ENCODE assay signal across 1 cellular context in the genomic region with DNA sequence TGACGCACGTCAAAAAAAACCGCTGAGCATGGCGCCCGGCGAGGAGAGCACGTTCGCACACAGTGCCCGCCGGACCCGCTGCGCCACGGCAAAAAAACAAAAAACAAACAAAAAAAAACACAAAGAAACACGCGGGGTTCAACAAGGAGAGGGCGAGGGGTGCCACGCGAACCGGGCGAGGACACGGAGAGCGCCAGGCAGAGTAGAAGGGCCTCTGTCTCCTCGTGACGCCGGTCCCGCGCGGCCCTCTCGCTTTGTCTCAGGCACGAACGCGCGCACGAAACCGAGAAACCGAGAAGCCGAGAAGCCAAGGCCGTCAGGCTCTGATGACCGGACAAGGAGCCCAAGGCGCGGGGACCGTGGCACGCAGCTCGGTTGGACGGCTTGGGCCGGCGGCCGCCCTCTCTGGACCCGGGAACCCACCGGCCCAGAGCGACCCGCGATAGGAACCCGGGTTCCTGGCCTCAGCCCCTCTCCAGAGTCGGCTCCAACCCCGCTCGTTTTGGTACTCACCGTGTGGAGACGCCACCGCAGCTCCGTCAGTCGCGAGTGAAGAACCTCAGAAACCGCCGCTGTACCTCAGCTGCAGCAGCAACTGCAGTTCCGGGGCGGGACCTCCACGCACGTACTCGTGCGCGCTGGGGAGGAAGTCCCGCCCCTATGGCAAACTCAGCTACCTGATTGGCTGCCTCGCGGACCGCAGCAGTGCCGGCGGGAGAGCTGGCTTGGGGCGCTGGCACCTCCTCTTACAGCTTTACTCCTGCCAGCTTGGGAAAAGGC.
TF ChIP-seq lines count a peak whose summit lies in the region.

A gene with protein sequence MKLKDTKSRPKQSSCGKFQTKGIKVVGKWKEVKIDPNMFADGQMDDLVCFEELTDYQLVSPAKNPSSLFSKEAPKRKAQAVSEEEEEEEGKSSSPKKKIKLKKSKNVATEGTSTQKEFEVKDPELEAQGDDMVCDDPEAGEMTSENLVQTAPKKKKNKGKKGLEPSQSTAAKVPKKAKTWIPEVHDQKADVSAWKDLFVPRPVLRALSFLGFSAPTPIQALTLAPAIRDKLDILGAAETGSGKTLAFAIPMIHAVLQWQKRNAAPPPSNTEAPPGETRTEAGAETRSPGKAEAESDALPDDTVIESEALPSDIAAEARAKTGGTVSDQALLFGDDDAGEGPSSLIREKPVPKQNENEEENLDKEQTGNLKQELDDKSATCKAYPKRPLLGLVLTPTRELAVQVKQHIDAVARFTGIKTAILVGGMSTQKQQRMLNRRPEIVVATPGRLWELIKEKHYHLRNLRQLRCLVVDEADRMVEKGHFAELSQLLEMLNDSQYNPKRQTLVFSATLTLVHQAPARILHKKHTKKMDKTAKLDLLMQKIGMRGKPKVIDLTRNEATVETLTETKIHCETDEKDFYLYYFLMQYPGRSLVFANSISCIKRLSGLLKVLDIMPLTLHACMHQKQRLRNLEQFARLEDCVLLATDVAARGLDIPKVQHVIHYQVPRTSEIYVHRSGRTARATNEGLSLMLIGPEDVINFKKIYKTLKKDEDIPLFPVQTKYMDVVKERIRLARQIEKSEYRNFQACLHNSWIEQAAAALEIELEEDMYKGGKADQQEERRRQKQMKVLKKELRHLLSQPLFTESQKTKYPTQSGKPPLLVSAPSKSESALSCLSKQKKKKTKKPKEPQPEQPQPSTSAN (minus strand): TSS at position 597 of the 780 bp plus-strand sequence. CDS start 1,460 bp downstream, outside the sequence.
A gene with protein sequence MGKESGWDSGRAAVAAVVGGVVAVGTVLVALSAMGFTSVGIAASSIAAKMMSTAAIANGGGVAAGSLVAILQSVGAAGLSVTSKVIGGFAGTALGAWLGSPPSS (plus strand): TSS at position 705 of the 780 bp plus-strand sequence. CDS start 15,628 bp downstream, outside the sequence.

TF ChIP-seq in HepG2, 621 proteins besides CTCF, POLR2A, EP300 and RAD21 (continued from another document and continues in another):
- TF ChIP-seq ZNF547 (CRISPR knock-in tag; IDR thresholded peaks at IDR 0.05) (peak; percentile 43; the same call in 1 of the 2 replicates), SMAD9 (CRISPR knock-in tag; IDR thresholded peaks at IDR 0.05) (no peak), IKZF1 (IDR thresholded peaks at IDR 0.05) (no peak), NFE2L2 (IDR thresholded peaks at IDR 0.05; ENCODE audit: low read length) (no peak), DNMT1 (CRISPR knock-in tag; IDR thresholded peaks at IDR 0.05) (0 out of 2 replicates have a peak, but pooled peaks have one; percentile 56), SIN3B (IDR thresholded peaks at IDR 0.05; ENCODE audit: low read length) (no peak), MXD4 (CRISPR knock-in tag; IDR thresholded peaks at IDR 0.05) (0 out of 2 replicates have a peak, but pooled peaks have one; percentile 15), PPARG (CRISPR knock-in tag; conservative IDR thresholded peaks at IDR 0.05) (no peak), HOXA9 (CRISPR knock-in tag; IDR thresholded peaks at IDR 0.05; ENCODE audit: borderline replicate concordance) (no peak), JUNB (CRISPR knock-in tag; IDR thresholded peaks at IDR 0.05; ENCODE audit: borderline replicate concordance) (no peak), GTF2F1 (IDR thresholded peaks at IDR 0.05; ENCODE audit: low read length) (no peak), KDM5B (CRISPR knock-in tag; IDR thresholded peaks at IDR 0.05; ENCODE audit: borderline replicate concordance) (no peak), FOXK1 (CRISPR knock-in tag; IDR thresholded peaks at IDR 0.05; ENCODE audit: borderline replicate concordance, low read depth) (no peak; the same call in 1 of the 2 replicates), SSRP1 (CRISPR knock-in tag; IDR thresholded peaks at IDR 0.05) (no peak), HNRNPUL1 (IDR thresholded peaks at IDR 0.05; ENCODE audit: low read depth, low read length) (no peak), ATF7 (IDR thresholded peaks at IDR 0.05) (no peak), ATF7 (CRISPR knock-in tag; IDR thresholded peaks at IDR 0.05) (no peak), ZKSCAN8 (CRISPR knock-in tag; IDR thresholded peaks at IDR 0.05; ENCODE audit: borderline replicate concordance) (no peak), HMG20B (CRISPR knock-in tag; conservative IDR thresholded peaks at IDR 0.05) (no peak), DMAP1 (CRISPR knock-in tag; IDR thresholded peaks at IDR 0.05) (peak; percentile 68), POGZ (CRISPR knock-in tag; IDR thresholded peaks at IDR 0.05) (no peak), CHD2 (IDR thresholded peaks at IDR 0.05; ENCODE audit: low read depth, low read length) (no peak), HOXA7 (CRISPR knock-in tag; IDR thresholded peaks at IDR 0.05) (no peak), KLF9 (CRISPR knock-in tag; IDR thresholded peaks at IDR 0.05; ENCODE audit: low read depth) (no peak), ZNF530 (CRISPR knock-in tag; IDR thresholded peaks at IDR 0.05; ENCODE audit: low read depth) (no peak), PHF5A (CRISPR knock-in tag; IDR thresholded peaks at IDR 0.05; ENCODE audit: low read depth, unreplicated experiment) (no peak), MAFK (conservative IDR thresholded peaks at IDR 0.05 in 1 of 2, IDR thresholded peaks at IDR 0.05 in 1 of 2; ENCODE audit: low read length in 2 of 2) (no peak), ZNF24 (IDR thresholded peaks at IDR 0.05) (no peak), SNAPC2 (CRISPR knock-in tag; IDR thresholded peaks at IDR 0.05) (no peak), PCBP1 (IDR thresholded peaks at IDR 0.05; ENCODE audit: borderline replicate concordance, low read depth, low read length) (no peak), NCOA5 (CRISPR knock-in tag; IDR thresholded peaks at IDR 0.05) (no peak), RBAK (CRISPR knock-in tag; IDR thresholded peaks at IDR 0.05) (no peak), DNMT3B (CRISPR knock-in tag; conservative IDR thresholded peaks at IDR 0.05) (no peak), ZC3H4 (CRISPR knock-in tag; IDR thresholded peaks at IDR 0.05; ENCODE audit: borderline replicate concordance) (no peak), SOX5 (CRISPR knock-in tag; IDR thresholded peaks at IDR 0.05; ENCODE audit: borderline replicate concordance) (no peak), GABPB1 (CRISPR knock-in tag; IDR thresholded peaks at IDR 0.05) (peak; percentile 97)
- TF ChIP-seq, protein P1, sequence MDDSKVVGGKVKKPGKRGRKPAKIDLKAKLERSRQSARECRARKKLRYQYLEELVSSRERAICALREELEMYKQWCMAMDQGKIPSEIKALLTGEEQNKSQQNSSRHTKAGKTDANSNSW (CRISPR knock-in tag; IDR thresholded peaks at IDR 0.05; ENCODE audit: borderline replicate concordance) = peak; percentile 64; the same call in 1 of the 2 replicates
- TF ChIP-seq, protein P2, sequence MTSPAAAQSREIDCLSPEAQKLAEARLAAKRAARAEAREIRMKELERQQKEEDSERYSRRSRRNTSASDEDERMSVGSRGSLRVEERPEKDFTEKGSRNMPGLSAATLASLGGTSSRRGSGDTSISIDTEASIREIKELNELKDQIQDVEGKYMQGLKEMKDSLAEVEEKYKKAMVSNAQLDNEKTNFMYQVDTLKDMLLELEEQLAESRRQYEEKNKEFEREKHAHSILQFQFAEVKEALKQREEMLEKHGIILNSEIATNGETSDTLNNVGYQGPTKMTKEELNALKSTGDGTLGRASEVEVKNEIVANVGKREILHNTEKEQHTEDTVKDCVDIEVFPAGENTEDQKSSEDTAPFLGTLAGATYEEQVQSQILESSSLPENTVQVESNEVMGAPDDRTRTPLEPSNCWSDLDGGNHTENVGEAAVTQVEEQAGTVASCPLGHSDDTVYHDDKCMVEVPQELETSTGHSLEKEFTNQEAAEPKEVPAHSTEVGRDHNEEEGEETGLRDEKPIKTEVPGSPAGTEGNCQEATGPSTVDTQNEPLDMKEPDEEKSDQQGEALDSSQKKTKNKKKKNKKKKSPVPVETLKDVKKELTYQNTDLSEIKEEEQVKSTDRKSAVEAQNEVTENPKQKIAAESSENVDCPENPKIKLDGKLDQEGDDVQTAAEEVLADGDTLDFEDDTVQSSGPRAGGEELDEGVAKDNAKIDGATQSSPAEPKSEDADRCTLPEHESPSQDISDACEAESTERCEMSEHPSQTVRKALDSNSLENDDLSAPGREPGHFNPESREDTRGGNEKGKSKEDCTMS (CRISPR knock-in tag; conservative IDR thresholded peaks at IDR 0.05) = no peak
- TF ChIP-seq, protein P3, sequence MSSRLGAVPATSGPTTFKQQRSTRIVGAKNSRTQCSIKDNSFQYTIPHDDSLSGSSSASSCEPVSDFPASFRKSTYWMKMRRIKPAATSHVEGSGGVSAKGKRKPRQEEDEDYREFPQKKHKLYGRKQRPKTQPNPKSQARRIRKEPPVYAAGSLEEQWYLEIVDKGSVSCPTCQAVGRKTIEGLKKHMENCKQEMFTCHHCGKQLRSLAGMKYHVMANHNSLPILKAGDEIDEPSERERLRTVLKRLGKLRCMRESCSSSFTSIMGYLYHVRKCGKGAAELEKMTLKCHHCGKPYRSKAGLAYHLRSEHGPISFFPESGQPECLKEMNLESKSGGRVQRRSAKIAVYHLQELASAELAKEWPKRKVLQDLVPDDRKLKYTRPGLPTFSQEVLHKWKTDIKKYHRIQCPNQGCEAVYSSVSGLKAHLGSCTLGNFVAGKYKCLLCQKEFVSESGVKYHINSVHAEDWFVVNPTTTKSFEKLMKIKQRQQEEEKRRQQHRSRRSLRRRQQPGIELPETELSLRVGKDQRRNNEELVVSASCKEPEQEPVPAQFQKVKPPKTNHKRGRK (CRISPR knock-in tag; IDR thresholded peaks at IDR 0.05) = no peak
- TF ChIP-seq, protein P4, sequence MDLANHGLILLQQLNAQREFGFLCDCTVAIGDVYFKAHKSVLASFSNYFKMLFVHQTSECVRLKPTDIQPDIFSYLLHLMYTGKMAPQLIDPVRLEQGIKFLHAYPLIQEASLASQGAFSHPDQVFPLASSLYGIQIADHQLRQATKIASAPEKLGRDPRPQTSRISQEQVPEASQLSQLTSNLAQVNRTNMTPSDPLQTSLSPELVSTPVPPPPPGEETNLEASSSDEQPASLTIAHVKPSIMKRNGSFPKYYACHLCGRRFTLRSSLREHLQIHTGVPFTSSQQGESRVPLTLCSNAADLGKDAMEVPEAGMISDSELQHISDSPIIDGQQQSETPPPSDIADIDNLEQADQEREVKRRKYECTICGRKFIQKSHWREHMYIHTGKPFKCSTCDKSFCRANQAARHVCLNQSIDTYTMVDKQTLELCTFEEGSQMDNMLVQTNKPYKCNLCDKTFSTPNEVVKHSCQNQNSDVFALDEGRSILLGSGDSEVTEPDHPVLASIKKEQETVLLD (CRISPR knock-in tag; IDR thresholded peaks at IDR 0.05; ENCODE audit: low read depth) = no peak
- TF ChIP-seq, protein P5, sequence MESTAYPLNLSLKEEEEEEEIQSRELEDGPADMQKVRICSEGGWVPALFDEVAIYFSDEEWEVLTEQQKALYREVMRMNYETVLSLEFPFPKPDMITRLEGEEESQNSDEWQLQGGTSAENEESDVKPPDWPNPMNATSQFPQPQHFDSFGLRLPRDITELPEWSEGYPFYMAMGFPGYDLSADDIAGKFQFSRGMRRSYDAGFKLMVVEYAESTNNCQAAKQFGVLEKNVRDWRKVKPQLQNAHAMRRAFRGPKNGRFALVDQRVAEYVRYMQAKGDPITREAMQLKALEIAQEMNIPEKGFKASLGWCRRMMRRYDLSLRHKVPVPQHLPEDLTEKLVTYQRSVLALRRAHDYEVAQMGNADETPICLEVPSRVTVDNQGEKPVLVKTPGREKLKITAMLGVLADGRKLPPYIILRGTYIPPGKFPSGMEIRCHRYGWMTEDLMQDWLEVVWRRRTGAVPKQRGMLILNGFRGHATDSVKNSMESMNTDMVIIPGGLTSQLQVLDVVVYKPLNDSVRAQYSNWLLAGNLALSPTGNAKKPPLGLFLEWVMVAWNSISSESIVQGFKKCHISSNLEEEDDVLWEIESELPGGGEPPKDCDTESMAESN (CRISPR knock-in tag; conservative IDR thresholded peaks at IDR 0.05) = 0 out of 2 replicates have a peak, but pooled peaks have one; percentile 33
- TF ChIP-seq, protein P6, sequence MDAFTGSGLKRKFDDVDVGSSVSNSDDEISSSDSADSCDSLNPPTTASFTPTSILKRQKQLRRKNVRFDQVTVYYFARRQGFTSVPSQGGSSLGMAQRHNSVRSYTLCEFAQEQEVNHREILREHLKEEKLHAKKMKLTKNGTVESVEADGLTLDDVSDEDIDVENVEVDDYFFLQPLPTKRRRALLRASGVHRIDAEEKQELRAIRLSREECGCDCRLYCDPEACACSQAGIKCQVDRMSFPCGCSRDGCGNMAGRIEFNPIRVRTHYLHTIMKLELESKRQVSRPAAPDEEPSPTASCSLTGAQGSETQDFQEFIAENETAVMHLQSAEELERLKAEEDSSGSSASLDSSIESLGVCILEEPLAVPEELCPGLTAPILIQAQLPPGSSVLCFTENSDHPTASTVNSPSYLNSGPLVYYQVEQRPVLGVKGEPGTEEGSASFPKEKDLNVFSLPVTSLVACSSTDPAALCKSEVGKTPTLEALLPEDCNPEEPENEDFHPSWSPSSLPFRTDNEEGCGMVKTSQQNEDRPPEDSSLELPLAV (CRISPR knock-in tag; conservative IDR thresholded peaks at IDR 0.05; ENCODE audit: low read depth) = no peak; the same call in 1 of the 2 replicates
- TF ChIP-seq, protein P7, sequence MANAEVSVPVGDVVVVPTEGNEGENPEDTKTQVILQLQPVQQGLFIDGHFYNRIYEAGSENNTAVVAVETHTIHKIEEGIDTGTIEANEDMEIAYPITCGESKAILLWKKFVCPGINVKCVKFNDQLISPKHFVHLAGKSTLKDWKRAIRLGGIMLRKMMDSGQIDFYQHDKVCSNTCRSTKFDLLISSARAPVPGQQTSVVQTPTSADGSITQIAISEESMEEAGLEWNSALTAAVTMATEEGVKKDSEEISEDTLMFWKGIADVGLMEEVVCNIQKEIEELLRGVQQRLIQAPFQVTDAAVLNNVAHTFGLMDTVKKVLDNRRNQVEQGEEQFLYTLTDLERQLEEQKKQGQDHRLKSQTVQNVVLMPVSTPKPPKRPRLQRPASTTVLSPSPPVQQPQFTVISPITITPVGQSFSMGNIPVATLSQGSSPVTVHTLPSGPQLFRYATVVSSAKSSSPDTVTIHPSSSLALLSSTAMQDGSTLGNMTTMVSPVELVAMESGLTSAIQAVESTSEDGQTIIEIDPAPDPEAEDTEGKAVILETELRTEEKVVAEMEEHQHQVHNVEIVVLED (CRISPR knock-in tag; IDR thresholded peaks at IDR 0.05; ENCODE audit: borderline replicate concordance) = peak; percentile 95
- TF ChIP-seq, protein P8, sequence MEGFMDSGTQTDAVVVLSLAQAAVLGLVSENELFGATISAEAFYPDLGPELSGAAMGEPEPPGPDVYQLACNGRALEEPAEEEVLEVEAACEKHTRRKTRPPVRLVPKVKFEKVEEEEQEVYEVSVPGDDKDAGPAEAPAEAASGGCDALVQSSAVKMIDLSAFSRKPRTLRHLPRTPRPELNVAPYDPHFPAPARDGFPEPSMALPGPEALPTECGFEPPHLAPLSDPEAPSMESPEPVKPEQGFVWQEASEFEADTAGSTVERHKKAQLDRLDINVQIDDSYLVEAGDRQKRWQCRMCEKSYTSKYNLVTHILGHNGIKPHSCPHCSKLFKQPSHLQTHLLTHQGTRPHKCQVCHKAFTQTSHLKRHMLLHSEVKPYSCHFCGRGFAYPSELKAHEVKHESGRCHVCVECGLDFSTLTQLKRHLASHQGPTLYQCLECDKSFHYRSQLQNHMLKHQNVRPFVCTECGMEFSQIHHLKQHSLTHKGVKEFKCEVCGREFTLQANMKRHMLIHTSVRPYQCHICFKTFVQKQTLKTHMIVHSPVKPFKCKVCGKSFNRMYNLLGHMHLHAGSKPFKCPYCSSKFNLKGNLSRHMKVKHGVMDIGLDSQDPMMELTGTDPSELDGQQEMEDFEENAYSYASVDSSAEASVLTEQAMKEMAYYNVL (CRISPR knock-in tag; IDR thresholded peaks at IDR 0.05; ENCODE audit: borderline replicate concordance) = no peak
